Comparison of ENCODE assay signal across 8 cellular contexts in the genomic region with DNA sequence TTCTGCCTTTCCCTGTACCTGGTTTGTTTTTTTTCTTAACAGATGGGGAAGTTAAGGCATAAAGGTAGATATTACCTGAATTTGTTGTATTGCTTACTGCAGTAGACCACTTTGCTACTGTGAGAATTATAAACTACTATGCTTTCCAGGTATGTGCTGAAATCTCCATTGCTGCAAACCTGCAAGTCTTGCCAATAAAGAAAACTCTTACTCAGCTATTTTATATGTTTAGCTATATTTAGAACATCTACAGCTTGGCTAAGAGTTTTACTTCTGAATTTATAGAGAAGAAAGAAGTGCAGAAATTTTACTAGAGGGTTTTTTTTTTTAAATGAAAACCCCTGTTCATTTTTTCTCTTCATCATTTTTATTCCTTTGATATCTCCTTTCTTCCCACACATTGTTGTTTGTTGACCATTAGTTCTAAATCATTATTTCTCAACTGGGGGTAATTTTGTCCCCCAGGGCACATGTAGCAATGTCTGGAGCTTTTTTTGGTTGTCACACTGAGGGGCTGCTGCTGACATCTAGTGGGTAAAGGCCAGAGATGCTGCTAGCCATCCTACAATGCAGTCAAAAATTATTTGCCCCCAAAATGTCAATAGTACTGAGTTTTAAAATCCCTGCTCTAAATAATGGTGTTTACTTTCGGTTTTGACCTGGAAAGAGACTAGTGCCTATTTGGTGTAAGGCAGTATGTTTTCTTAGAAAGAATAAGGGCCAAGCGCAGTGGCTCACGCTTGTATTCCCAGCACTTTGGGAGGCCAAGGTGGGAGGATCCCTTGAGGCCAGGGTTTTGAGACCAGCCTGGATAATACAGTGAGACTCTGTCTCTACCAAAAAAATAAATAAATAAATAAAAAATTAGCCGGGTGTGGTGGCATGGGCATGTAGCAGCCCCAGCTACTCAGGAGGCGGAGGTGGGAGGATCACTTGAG. TPM values are rescaled to one million over a fixed set of nuclear protein-coding genes. Genes with fewer than 3 reads are reported as not detected.
DNase-seq lines count a peak whose midpoint lies in the region; ATAC-seq and TF ChIP-seq lines count a peak whose summit lies in the region.

No MANE protein-coding gene starts in this region.

- no peak for TF ChIP-seq POLR2A in testis (IDR thresholded peaks at IDR 0.05)

- no peak overlapping the region for H3K27ac ChIP-seq in right atrium auricular region
- H3K27ac ChIP-seq in OCI-LY3 (ENCODE audit: low read length) = no peak overlapping the region
- H3K27ac ChIP-seq in ascending aorta = no peak overlapping the region
- peak overlapping the region in 1 of 2 donors; percentile 32 for H3K27ac ChIP-seq in liver (ENCODE audit: low read depth in 1 of 2, low read length in 2 of 2)
- H3K27ac ChIP-seq in testis = no peak overlapping the region

- H2AFZ ChIP-seq in OCI-LY3 (ENCODE audit: low read depth, low read length) = no peak overlapping the region

- peak; percentile 90 to 92 for TF ChIP-seq RAD21 in liver (IDR thresholded peaks at IDR 0.05)

- H3K9me3 ChIP-seq in right atrium auricular region (no peaks in the 10 kb centered on the region), OCI-LY3 (ENCODE audit: insufficient read depth, low read length) (no peaks in the 10 kb centered on the region), ascending aorta (no peaks in the 10 kb centered on the region), liver (ENCODE audit: control insufficient read depth in 4 of 4, low read length in 3 of 4) (no peaks in the 10 kb centered on the region), testis (no peaks in the 10 kb centered on the region)

- H3K4me3 ChIP-seq in right atrium auricular region (no peak overlapping the region), OCI-LY3 (ENCODE audit: low read length) (no peak overlapping the region), ascending aorta (no peak overlapping the region), liver (ENCODE audit: low read depth in 1 of 3, low read length in 3 of 3) (no peak overlapping the region), testis (no peak overlapping the region)

- no peaks in the 10 kb centered on the region for H3K27me3 ChIP-seq in right atrium auricular region
- H3K27me3 ChIP-seq in OCI-LY3 (ENCODE audit: low read depth, low read length) = no peaks in the 10 kb centered on the region
- H3K27me3 ChIP-seq in ascending aorta = no peaks in the 10 kb centered on the region
- no peaks in the 10 kb centered on the region for H3K27me3 ChIP-seq in liver (ENCODE audit: control insufficient read depth in 4 of 4, insufficient read depth in 4 of 4, low read length in 3 of 4)
- H3K27me3 ChIP-seq in testis = no peaks in the 10 kb centered on the region

- H3K4me1 ChIP-seq in right atrium auricular region = peaks cover 0 to 15% of the 10 kb centered on the region in 2 donors
- no peaks in the 10 kb centered on the region; the same call in 1 of the 2 replicates for H3K4me1 ChIP-seq in OCI-LY3 (ENCODE audit: low read length)
- H3K4me1 ChIP-seq in ascending aorta = peaks cover 0 to 10% of the 10 kb centered on the region in 2 donors
- peaks cover 0 to 19% (median 16%) of the 10 kb centered on the region in 4 donors for H3K4me1 ChIP-seq in liver (ENCODE audit: control insufficient read depth in 4 of 4, insufficient read depth in 4 of 4, low read length in 3 of 4)
- H3K4me1 ChIP-seq in testis = peaks cover 3% of the 10 kb centered on the region

- H3K9ac ChIP-seq in OCI-LY3 (ENCODE audit: low read length) (no peak overlapping the region), liver (ENCODE audit: low read depth in 1 of 2, low read length in 2 of 2) (peak overlapping the region in 1 of 2 donors; percentile 24)

- TF ChIP-seq CTCF in right atrium auricular region (IDR thresholded peaks at IDR 0.05) (peak in 1 of 2 donors; percentile 67), OCI-LY3 (IDR thresholded peaks at IDR 0.05; ENCODE audit: low read depth, low read length) (peak; percentile 73), ascending aorta (IDR thresholded peaks at IDR 0.05) (peak; percentile 28 to 47 (median 30)), liver (IDR thresholded peaks at IDR 0.05; ENCODE audit: low read depth, low read length, missing input control) (peak; percentile 78), testis (IDR thresholded peaks at IDR 0.05) (peak in 1 of 3 experiments; percentile 33)

- DNase-seq in Right ventricle myocardium superior (no peak), right atrium auricular region (ENCODE audit: low spot score) (no peak), ascending aorta (ENCODE audit: low spot score in 2 of 2) (no peak), testis (no peak)

- H4K20me1 ChIP-seq in OCI-LY3 (ENCODE audit: insufficient read depth, low read length) = peaks cover 5% of the 10 kb centered on the region; the same call in 1 of the 2 replicates

- H3K36me3 ChIP-seq in right atrium auricular region = no peaks in the 10 kb centered on the region
- H3K36me3 ChIP-seq in OCI-LY3 (replicated peaks; ENCODE audit: low read depth, low read length) = peaks cover 3% of the 10 kb centered on the region
- peaks cover 7 to 11% of the 10 kb centered on the region in 2 donors for H3K36me3 ChIP-seq in ascending aorta
- H3K36me3 ChIP-seq in liver (ENCODE audit: control insufficient read depth in 4 of 4, insufficient read depth in 3 of 4, low read depth in 1 of 4, low read length in 3 of 4) = peaks cover 0 to 3% (median under 1%) of the 10 kb centered on the region in 4 donors
- H3K36me3 ChIP-seq in testis (ENCODE audit: low read depth, missing control alignments) = no peaks in the 10 kb centered on the region

- peak; percentile 65 for ATAC-seq in Right ventricle myocardium superior (ENCODE audit: poor library complexity)
- no peak for ATAC-seq in HG02763 (IDR thresholded peaks at IDR 0.05; ENCODE audit: unreplicated experiment)
- ATAC-seq in HG02981 (IDR thresholded peaks at IDR 0.05; ENCODE audit: unreplicated experiment) = no peak

- intact Hi-C loops in Right ventricle myocardium superior (cut with DNase I) (no loop called here), ascending aorta (cut with DNase I) (no loop called here), testis (cut with DNase I; ENCODE audit: low total_unique reads) (no loop called here)

- no peaks in the 10 kb centered on the region for H3K79me2 ChIP-seq in OCI-LY3 (ENCODE audit: low read length)

- no peak overlapping the region for H3K4me2 ChIP-seq in OCI-LY3 (ENCODE audit: low read length)

- 49% methylated on average over 5 of the region's 5 CpGs for WGBS in liver
- WGBS in testis, 2 donors = 73 to 82% methylated on average over 5 of the region's 5 CpGs

TF ChIP-seq in liver, 16 proteins besides CTCF, POLR2A, EP300 and RAD21 (continues in another document):
- TF ChIP-seq ZBTB33 (IDR thresholded peaks at IDR 0.05) (peak; percentile 25), YY1 (IDR thresholded peaks at IDR 0.05) (peak; percentile 43), FOXA2 (IDR thresholded peaks at IDR 0.05) (peak; percentile 67), NR2F2 (IDR thresholded peaks at IDR 0.05) (no peak), FOXA1 (IDR thresholded peaks at IDR 0.05) (peak; percentile 37), JUND (IDR thresholded peaks at IDR 0.05) (no peak), RXRA (IDR thresholded peaks at IDR 0.05) (peak; percentile 20 to 30), HNF4A (conservative IDR thresholded peaks at IDR 0.05) (peak; percentile 59 to 73), MAX (IDR thresholded peaks at IDR 0.05) (peak; percentile 23), ATF3 (IDR thresholded peaks at IDR 0.05) (no peak), SP1 (IDR thresholded peaks at IDR 0.05) (peak; percentile 44), HNF4G (IDR thresholded peaks at IDR 0.05) (peak; percentile 29)

RNA-seq across cellular contexts. Expression of gene PCNX1, which starts 48.6 kb away (rescaled TPM):
- 43.3 TPM for total RNA-seq in Right ventricle myocardium superior
- 10 to 100 TPM; 36.4 to 39.2 TPM for total RNA-seq in right atrium auricular region
- 73.1 TPM for total RNA-seq in ascending aorta
- total RNA-seq in liver = 10 to 100 TPM; 29.5 to 41.2 TPM
- polyA plus RNA-seq in liver = 1 to 10 TPM; 5.7 to 7.0 TPM
- total RNA-seq in testis = 100 to 1,000 TPM; 105 to 123 TPM
- 70.9 TPM for polyA plus RNA-seq in testis (ENCODE audit: insufficient read depth, low read depth, low replicate concordance)
